ENCODE assay signal across 8 cellular contexts in genomic region chr14:49585803-49586672, GRCh38. TPM values are rescaled to one million over a fixed set of nuclear protein-coding genes. Genes with fewer than 3 reads are reported as not detected.
DNase-seq lines count a peak whose midpoint lies in the region; ATAC-seq and TF ChIP-seq lines count a peak whose summit lies in the region.

Gene RPS29, minus strand, starts transcription at chr14:49586380. Its CDS starts 34 bp downstream, at chr14:49586346.

- 0 to 1% methylated on average over 31 to 51 of the region's 55 CpGs for WGBS in testis, 2 donors

- POLR2A ChIA-PET in GM10248 (lab: Yijun Ruan, JAX): interaction anchor here (0.7 to 2.7 kb wide), 5 partner anchors 9 to 48 kb away, joined by 3 to 11 read pairs (median 7); partner anchors contain the start of genes LRR1, MGAT2 and RPL36AL

- H3K27me3 Mint-ChIP-seq in activated naive CD8-positive, alpha-beta T cell: no peaks in the 10 kb centered on the region

- intact Hi-C loops in testis (cut with DNase I; ENCODE audit: low total_unique reads): no loop called here

- peak; percentile 42 for TF ChIP-seq POLR2A in testis (IDR thresholded peaks at IDR 0.05)

- H3K36me3 ChIP-seq in testis (ENCODE audit: low read depth, missing control alignments): no peaks in the 10 kb centered on the region

- peaks cover 30% of the 10 kb centered on the region for H3K36me3 Mint-ChIP-seq in activated naive CD8-positive, alpha-beta T cell

- peak within 1 kb of the TSS; percentile 84 to 92 for H3K27ac ChIP-seq in testis

- no peaks in the 10 kb centered on the region for H3K27me3 ChIP-seq in testis

- H3K9me3 Mint-ChIP-seq in activated naive CD8-positive, alpha-beta T cell (ENCODE audit: low read depth): no peaks in the 10 kb centered on the region

- DNase-seq in GM10248 (ENCODE audit: extremely low spot score): peak; percentile 93
- peak; percentile 98 for DNase-seq in NCI-H1105 (lab: John Stamatoyannopoulos, UW)
- peak; percentile 80 for DNase-seq in SKM-1 treated with dmso at 0.1 percent for 144 hours (lab: John Stamatoyannopoulos, UW; ENCODE audit: unreplicated experiment)
- peak; percentile 100 for DNase-seq in glomerular visceral epithelial cell (ENCODE audit: extremely low spot score)
- peak; percentile 96 for DNase-seq in omental fat pad (ENCODE audit: low spot score)
- DNase-seq in testis: peak; percentile 98

- H3K27ac Mint-ChIP-seq in activated naive CD8-positive, alpha-beta T cell: peak within 1 kb of the TSS; percentile 97

- peak within 1 kb of the TSS; percentile 96 for H3K4me3 Mint-ChIP-seq in activated naive CD8-positive, alpha-beta T cell

- H3K4me3 ChIP-seq in testis: peak within 1 kb of the TSS; percentile 94 to 95

- peak; percentile 86 for ATAC-seq in HG02623 (IDR thresholded peaks at IDR 0.05; ENCODE audit: unreplicated experiment)
- ATAC-seq in omental fat pad (ENCODE audit: low FRiP score): peak; percentile 99

- H3K9me3 ChIP-seq in testis: no peaks in the 10 kb centered on the region

- TF ChIP-seq CTCF in GM10248 (IDR thresholded peaks at IDR 0.05; ENCODE audit: control extremely low read depth, extremely low read depth, low read depth, missing control alignments) (no peak), omental fat pad (IDR thresholded peaks at IDR 0.05) (no peak), testis (IDR thresholded peaks at IDR 0.05) (no peak)

- CTCF ChIA-PET in GM10248 (lab: Yijun Ruan, JAX): interaction anchor here (1.1 to 4.0 kb wide), 12 partner anchors 9 to 385 kb away, joined by 3 to 44 read pairs (median 7); partner anchors contain the start of genes DNAAF2, LRR1, MGAT2 and RPL36AL

- peaks cover 36% of the 10 kb centered on the region for H3K4me1 Mint-ChIP-seq in activated naive CD8-positive, alpha-beta T cell (ENCODE audit: low read depth)

- peaks cover 10% of the 10 kb centered on the region for H3K4me1 ChIP-seq in testis

RNA-seq across cellular contexts. Expression of gene RPS29, which starts in this region (rescaled TPM):
- total RNA-seq in omental fat pad: over 10,000 TPM in 1 of 4 donors, 1,000 to 10,000 TPM in 3; 4,173 to 10,135 (median 9,095) TPM
- 1,000 to 10,000 TPM; 2,556 to 3,974 TPM for total RNA-seq in testis
- 1,765 TPM for polyA plus RNA-seq in testis (ENCODE audit: insufficient read depth, low read depth, low replicate concordance)

Comparison
In these comparisons a context has a peak if more than half of its experiments do, and no peak if none do; other contexts are left out.
1. Peak in every context shown above with its lines: DNase-seq, ATAC-seq, H3K4me3 ChIP-seq and H3K27ac ChIP-seq.